In the genomic region with DNA sequence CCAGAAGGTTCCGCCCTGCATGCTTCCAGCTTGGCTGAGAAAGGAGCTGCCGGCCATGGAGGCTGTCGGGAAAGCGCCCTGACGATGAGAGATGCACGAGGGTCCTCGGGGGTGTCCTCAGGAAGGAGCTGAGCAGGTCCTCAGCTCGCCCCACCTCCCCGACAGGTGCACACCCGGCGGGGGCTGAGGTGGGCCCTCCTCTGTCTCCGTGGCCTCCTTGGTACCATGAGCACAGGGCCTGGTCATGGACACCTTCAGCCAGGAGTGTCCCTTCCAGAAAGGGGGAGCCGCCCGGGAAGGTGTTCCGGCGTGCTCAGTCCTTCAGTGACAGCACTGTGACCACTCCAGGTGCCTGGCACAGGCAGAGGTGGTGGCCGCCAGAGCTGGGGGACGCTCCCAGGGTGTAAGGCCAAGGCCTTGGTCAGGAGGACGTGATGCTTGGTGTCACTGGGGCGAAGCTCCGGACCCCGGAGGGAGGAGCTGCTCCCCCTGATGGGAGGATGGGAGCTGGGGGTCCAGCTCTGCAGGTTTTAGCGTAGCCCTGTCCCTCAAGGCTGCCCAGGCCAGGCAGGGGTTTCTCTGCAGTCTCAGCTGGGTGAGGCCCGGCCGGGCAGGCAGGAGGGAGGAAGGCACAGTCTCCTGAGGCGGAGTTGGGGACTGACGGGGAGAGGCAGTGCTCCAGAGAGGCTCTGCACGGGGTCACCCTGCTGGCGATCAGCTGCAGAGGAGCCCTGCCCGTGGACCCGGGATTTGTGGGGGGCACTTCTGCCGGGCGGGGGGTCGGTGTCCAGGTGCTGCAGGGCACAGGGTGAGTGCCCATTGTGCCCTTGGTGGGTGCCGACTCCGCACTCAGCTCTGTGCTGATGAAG, we compare ENCODE assay signal across 12 cellular contexts. TPM values are rescaled to one million over a fixed set of nuclear protein-coding genes. Genes with fewer than 3 reads are reported as not detected.
DNase-seq lines count a peak whose midpoint lies in the region; ATAC-seq, FAIRE-seq and TF ChIP-seq lines count a peak whose summit lies in the region.
"Had no signal": no experiment of that assay in that cellular context is flagged by ENCODE, and none has a peak within 500 bp of the region (broad histone marks: within the 10 kb centered on the region; RNA-seq: fewer than 3 reads in every experiment).

No MANE protein-coding gene starts in this region.

- intact Hi-C loops in activated T-helper 2 cell treated with anti-CD3 and anti-CD28 coated beads, Interferon-gamma antibody, Interleukin-2, Interleukin-4, amounts not matched to agents 10 μg/mL and 5 μg/mL and 100 μg/mL, durations not matched to agents 14 hours and 24 hours and 36 hours (cut with micrococcal nuclease) = loop anchor here (2.0 kb wide), 1 partner anchor 23 kb away; no protein-coding TSS in a partner anchor

- no peaks in the 10 kb centered on the region for H3K9me3 Mint-ChIP-seq in activated T-helper 2 cell treated with anti-CD3 and anti-CD28 coated beads, Interferon-gamma antibody, Interleukin-2, Interleukin-4, amounts not matched to agents 10 μg/mL and 5 μg/mL and 100 μg/mL, durations not matched to agents 14 hours and 24 hours and 36 hours
- H3K9me3 Mint-ChIP-seq in immature natural killer cell = no peaks in the 10 kb centered on the region

- ATAC-seq in GM18873 (IDR thresholded peaks at IDR 0.05; ENCODE audit: low FRiP score, unreplicated experiment) = no peak
- ATAC-seq: activated CD4-positive, CD25-positive, alpha-beta regulatory T cell treated with anti-CD3 and anti-CD28 coated beads, Interleukin-2, amount 50 U/mL, for 24 hours had no signal

- TF ChIP-seq CTCF in GM10248 (IDR thresholded peaks at IDR 0.05; ENCODE audit: control extremely low read depth, extremely low read depth, low read depth, missing control alignments) = no peak

- WGBS in small intestine, 3 donors = 78 to 83% (median 80%) methylated on average over 29 to 36 of the region's 36 CpGs

- no peak overlapping the region for H3K27ac ChIP-seq in small intestine (ENCODE audit: low read depth in 1 of 2, low read length in 1 of 2)
- H3K27ac ChIP-seq: SJCRH30 had no signal

- peak overlapping the region; percentile 13 for H3K4me3 Mint-ChIP-seq in activated T-helper 2 cell treated with anti-CD3 and anti-CD28 coated beads, Interferon-gamma antibody, Interleukin-2, Interleukin-4, amounts not matched to agents 10 μg/mL and 5 μg/mL and 100 μg/mL, durations not matched to agents 14 hours and 24 hours and 36 hours (ENCODE audit: low read depth)
- H3K4me3 Mint-ChIP-seq in immature natural killer cell = peak overlapping the region in 3 of 5 donors; percentile 3 to 61 (median 18)

- CTCF ChIA-PET in GM10248 (lab: Yijun Ruan, JAX) = interaction anchor here (1.0 kb wide), 1 partner anchor 310 kb away, joined by 3 read pairs; no protein-coding TSS in a partner anchor

- DNase-seq in GM10248 (ENCODE audit: extremely low spot score) = peak; percentile 23
- DNase-seq in activated T-helper 2 cell treated with anti-CD3 and anti-CD28 coated beads, Interferon-gamma antibody, Interleukin-2, Interleukin-4, amounts not matched to agents 10 μg/mL and 5 μg/mL and 100 μg/mL, durations not matched to agents 14 hours and 24 hours and 36 hours (ENCODE audit: low spot score) = no peak
- DNase-seq in immature natural killer cell = no peak
- no peak for DNase-seq in small intestine
- no peak for DNase-seq in dermis blood vessel endothelial cell
- no peak for DNase-seq in ACHN
- no peak for DNase-seq in NCI-H2196 (lab: John Stamatoyannopoulos, UW; ENCODE audit: unreplicated experiment)
- DNase-seq: MM.1S, SJCRH30 had no signal

- in situ Hi-C loops in ACHN (cut with HindIII; ENCODE audit: low pct_ligation_motif_present, low pct_unique_long_range_greater_than_20kb, low sequenced_read_pairs) = no loop called here

- H3K36me3 Mint-ChIP-seq in activated T-helper 2 cell treated with anti-CD3 and anti-CD28 coated beads, Interferon-gamma antibody, Interleukin-2, Interleukin-4, amounts not matched to agents 10 μg/mL and 5 μg/mL and 100 μg/mL, durations not matched to agents 14 hours and 24 hours and 36 hours (ENCODE audit: low read depth) = no peaks in the 10 kb centered on the region
- H3K36me3 Mint-ChIP-seq in immature natural killer cell = no peaks in the 10 kb centered on the region

- peaks cover 0 to 3% of the 10 kb centered on the region in 2 donors for H3K4me1 ChIP-seq in small intestine (ENCODE audit: control insufficient read depth in 2 of 2, insufficient read depth in 1 of 2, low read depth in 1 of 2, low read length in 1 of 2)
- H3K4me1 ChIP-seq: SJCRH30 had no signal

- POLR2A ChIA-PET in GM10248 (lab: Yijun Ruan, JAX) = no interaction called here

- no peaks in the 10 kb centered on the region for H3K9me3 ChIP-seq in small intestine (ENCODE audit: control insufficient read depth, low read depth)

- peaks cover 13% of the 10 kb centered on the region for H3K4me1 Mint-ChIP-seq in activated T-helper 2 cell treated with anti-CD3 and anti-CD28 coated beads, Interferon-gamma antibody, Interleukin-2, Interleukin-4, amounts not matched to agents 10 μg/mL and 5 μg/mL and 100 μg/mL, durations not matched to agents 14 hours and 24 hours and 36 hours (ENCODE audit: low read depth)
- H3K4me1 Mint-ChIP-seq in immature natural killer cell = peaks cover 22 to 25% of the 10 kb centered on the region in 2 donors

- peaks cover 2% of the 10 kb centered on the region for H3K27me3 Mint-ChIP-seq in activated T-helper 2 cell treated with anti-CD3 and anti-CD28 coated beads, Interferon-gamma antibody, Interleukin-2, Interleukin-4, amounts not matched to agents 10 μg/mL and 5 μg/mL and 100 μg/mL, durations not matched to agents 14 hours and 24 hours and 36 hours (ENCODE audit: low read depth)
- peaks cover 4 to 15% (median 8%) of the 10 kb centered on the region in 3 donors for H3K27me3 Mint-ChIP-seq in immature natural killer cell (ENCODE audit: low read depth in 3 of 3)

- H3K27ac Mint-ChIP-seq in activated T-helper 2 cell treated with anti-CD3 and anti-CD28 coated beads, Interferon-gamma antibody, Interleukin-2, Interleukin-4, amounts not matched to agents 10 μg/mL and 5 μg/mL and 100 μg/mL, durations not matched to agents 14 hours and 24 hours and 36 hours = no peak overlapping the region
- peak overlapping the region in 1 of 6 donors; percentile 22 for H3K27ac Mint-ChIP-seq in immature natural killer cell

- no peak for FAIRE-seq in small intestine (lab: Jason Lieb, UNC)
- FAIRE-seq: GM12892 had no signal

- peak overlapping the region; percentile 43 to 63 for H3K4me3 ChIP-seq in small intestine (ENCODE audit: low read depth in 1 of 2, low read length in 2 of 2)
- H3K4me3 ChIP-seq: SJCRH30 had no signal

- no peaks in the 10 kb centered on the region for H3K36me3 ChIP-seq in small intestine (ENCODE audit: control insufficient read depth in 2 of 2, insufficient read depth in 2 of 2, low read length in 2 of 2)
- H3K36me3 ChIP-seq: SJCRH30 had no signal

- H3K27me3 ChIP-seq in small intestine (ENCODE audit: control insufficient read depth in 2 of 2, insufficient read depth in 2 of 2, low read length in 2 of 2) = peaks cover 0 to 4% of the 10 kb centered on the region in 2 donors
- H3K27me3 ChIP-seq: SJCRH30 had no signal

RNA-seq across cellular contexts. Expression of a gene that starts 56.6 kb away (rescaled TPM):
- total RNA-seq in activated T-helper 2 cell treated with anti-CD3 and anti-CD28 coated beads, Interferon-gamma antibody, Interleukin-2, Interleukin-4, amounts not matched to agents 10 μg/mL and 5 μg/mL and 100 μg/mL, durations not matched to agents 14 hours and 24 hours and 36 hours = 122 and 125 TPM in 2 replicates
- polyA plus RNA-seq in immature natural killer cell (100 to 1,000 TPM; 184 to 205 (median 185) TPM), small intestine (10 to 100 TPM; 61.7 to 72.0 (median 61.9) TPM)
- 119 and 155 TPM in 2 replicates for total RNA-seq in dermis blood vessel endothelial cell
